ENCODE assay signal across 15 cellular contexts in the genomic region with DNA sequence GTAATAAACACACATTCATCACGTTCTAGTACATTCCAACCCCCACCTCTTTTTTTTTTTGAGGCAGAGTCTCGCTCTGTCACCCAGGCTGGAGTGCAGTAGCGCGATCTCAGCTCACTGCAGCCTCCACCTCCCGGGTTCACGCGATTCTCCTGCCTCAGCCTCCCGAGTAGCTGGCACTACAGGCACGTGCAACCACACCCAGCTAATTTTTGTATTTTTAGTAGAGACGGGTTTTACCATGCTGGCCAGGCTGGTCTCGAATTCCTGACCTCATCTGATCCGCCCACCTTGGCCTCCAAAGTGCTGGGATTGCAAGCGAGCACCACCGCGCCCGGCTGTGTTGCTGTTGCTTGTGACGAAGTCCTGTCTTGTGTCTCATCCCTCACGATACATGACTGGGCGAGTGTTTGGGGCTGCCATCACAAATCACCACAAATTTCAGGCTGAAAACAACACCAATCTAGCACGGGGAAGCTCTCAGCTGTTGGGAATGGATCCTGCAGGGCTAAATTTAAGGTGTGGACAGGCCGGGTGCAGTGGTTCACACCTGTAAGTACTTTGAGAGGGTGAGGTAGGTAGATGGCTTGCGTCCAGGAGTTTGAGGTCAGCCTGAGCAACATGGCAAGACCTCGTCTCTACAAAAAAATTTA. TPM values are rescaled to one million over a fixed set of nuclear protein-coding genes. Genes with fewer than 3 reads are reported as not detected.
DNase-seq lines count a peak whose midpoint lies in the region; ATAC-seq and TF ChIP-seq lines count a peak whose summit lies in the region.
"Had no signal": no experiment of that assay in that cellular context is flagged by ENCODE, and none has a peak within 500 bp of the region (broad histone marks: within the 10 kb centered on the region; RNA-seq: fewer than 3 reads in every experiment).

No MANE protein-coding gene starts in this region.

- H3K79me2 ChIP-seq in OCI-LY7 (ENCODE audit: insufficient read depth, low read depth, low read length) (peaks cover 82% of the 10 kb centered on the region), neural progenitor cell (ENCODE audit: low read depth) (no peaks in the 10 kb centered on the region)

- peaks cover 96% of the 10 kb centered on the region for H3K36me3 Mint-ChIP-seq in central memory CD8-positive, alpha-beta T cell (ENCODE audit: insufficient read depth)
- peaks cover 2% of the 10 kb centered on the region for H3K36me3 Mint-ChIP-seq in neural progenitor cell

- H3K4me1 ChIP-seq in OCI-LY7 (ENCODE audit: insufficient read depth, low read length, poor library complexity, severe bottlenecking) (peaks cover 35% of the 10 kb centered on the region), neural progenitor cell (no peaks in the 10 kb centered on the region)

- H3K4me3 ChIP-seq in OCI-LY7 (ENCODE audit: low read depth, low read length, poor library complexity, severe bottlenecking), result no peak overlapping the region
- H3K4me3 ChIP-seq in neural progenitor cell, result no peak overlapping the region

- peak overlapping the region; percentile 95 for H3K4me3 Mint-ChIP-seq in central memory CD8-positive, alpha-beta T cell
- no peak overlapping the region for H3K4me3 Mint-ChIP-seq in neural progenitor cell

- H2AFZ ChIP-seq in OCI-LY7 (ENCODE audit: low read length) (no peak overlapping the region), neural progenitor cell (replicated peaks) (no peak overlapping the region)

- H3K27me3 Mint-ChIP-seq in central memory CD8-positive, alpha-beta T cell, result no peaks in the 10 kb centered on the region
- H3K27me3 Mint-ChIP-seq in neural progenitor cell (ENCODE audit: insufficient read depth, low read depth), result peaks cover 5% of the 10 kb centered on the region

- no peaks in the 10 kb centered on the region for H3K9me3 ChIP-seq in OCI-LY7 (ENCODE audit: low read length)
- no peaks in the 10 kb centered on the region for H3K9me3 ChIP-seq in neural progenitor cell (ENCODE audit: low read depth)

- no peaks in the 10 kb centered on the region for H4K20me1 ChIP-seq in OCI-LY7 (ENCODE audit: insufficient read depth, low read length)
- no peaks in the 10 kb centered on the region for H4K20me1 ChIP-seq in neural progenitor cell (ENCODE audit: low read depth)

- peaks cover 73% of the 10 kb centered on the region for H3K36me3 ChIP-seq in OCI-LY7 (ENCODE audit: insufficient read depth, low read length)
- H3K36me3 ChIP-seq in neural progenitor cell, result no peaks in the 10 kb centered on the region

- CTCF ChIA-PET in OCI-LY7 (lab: Charles Lee; ENCODE audit: unreplicated experiment), result no interaction called here

- peaks cover 49% of the 10 kb centered on the region for H3K4me1 Mint-ChIP-seq in central memory CD8-positive, alpha-beta T cell
- H3K4me1 Mint-ChIP-seq in neural progenitor cell, result peaks cover 4% of the 10 kb centered on the region

- no TSS peak for BruUV-seq in OCI-LY7 (replicated peaks; lab: Mats Ljungman, UMichigan)

- ATAC-seq in central memory CD8-positive, alpha-beta T cell (replicated peaks; ENCODE audit: extremely low read depth, poor library complexity, severe bottlenecking), result no peak
- ATAC-seq in GM18907 (IDR thresholded peaks at IDR 0.05; ENCODE audit: unreplicated experiment), result no peak

- no peaks in the 10 kb centered on the region for H3F3A ChIP-seq in neural progenitor cell (ENCODE audit: low read depth)

- H3K4me2 ChIP-seq in OCI-LY7 (ENCODE audit: low read length), result peak overlapping the region; percentile 34; the same call in 1 of the 2 replicates
- H3K4me2 ChIP-seq in neural progenitor cell, result no peak overlapping the region

- no peak for TF ChIP-seq CTCF in OCI-LY7 (conservative IDR thresholded peaks at IDR 0.05; ENCODE audit: low read length)
- TF ChIP-seq CTCF in neural progenitor cell (IDR thresholded peaks at IDR 0.05), result no peak

- intact Hi-C loops in OCI-LY7 (cut with micrococcal nuclease; ENCODE audit: unreplicated experiment), result loop anchor here (10.0 kb wide), 1 partner anchor 176 kb away; a partner anchor contains a TSS

- peak overlapping the region; percentile 39 for H3K27ac ChIP-seq in OCI-LY7 (ENCODE audit: low read depth, low read length, poor library complexity, severe bottlenecking)
- H3K27ac ChIP-seq in neural progenitor cell, result no peak overlapping the region
- H3K27ac ChIP-seq: 22Rv1 had no signal

- POLR2A ChIA-PET in OCI-LY7 (lab: Charles Lee), result no interaction called here

- DNase-seq in NCI-H2029 (lab: John Stamatoyannopoulos, UW), result peak; percentile 33
- DNase-seq in NCI-H2029 treated with DMSO at 0.1 percent for 48 hours (lab: John Stamatoyannopoulos, UW), result no peak
- no peak for DNase-seq in OCI-LY7 (ENCODE audit: low spot score)
- no peak for DNase-seq in central memory CD8-positive, alpha-beta T cell (ENCODE audit: low spot score in 2 of 2)
- DNase-seq in neural progenitor cell (ENCODE audit: low spot score), result no peak
- DNase-seq in NOMO-1 treated with DMSO at 0.1 percent for 48 hours (lab: John Stamatoyannopoulos, UW; ENCODE audit: unreplicated experiment), result no peak
- DNase-seq in NOMO-1 treated with dmso at 0.1 percent for 144 hours (lab: John Stamatoyannopoulos, UW; ENCODE audit: unreplicated experiment), result no peak
- DNase-seq: cortex of kidney, kidney glomerular epithelial cell, MV-4-11, NCI-H446 treated with DMSO at 0.1 percent for 48 hours, Right ventricle myocardium superior, trophoblast cell had no signal

- no peaks in the 10 kb centered on the region for H3K9me3 Mint-ChIP-seq in central memory CD8-positive, alpha-beta T cell
- H3K9me3 Mint-ChIP-seq in neural progenitor cell, result no peaks in the 10 kb centered on the region

- no peak overlapping the region for H3K9ac ChIP-seq in neural progenitor cell

- H3K27ac Mint-ChIP-seq in central memory CD8-positive, alpha-beta T cell (ENCODE audit: low read depth), result peak overlapping the region; percentile 98
- H3K27ac Mint-ChIP-seq in neural progenitor cell, result peak overlapping the region; percentile 50

- H3K27me3 ChIP-seq in neural progenitor cell, result no peaks in the 10 kb centered on the region

- H3K9me2 ChIP-seq in OCI-LY7 (ENCODE audit: insufficient read depth, low read length), result no peaks in the 10 kb centered on the region

RNA-seq across cellular contexts. Expression of a gene that starts 15.7 kb away (rescaled TPM):
- 41.7 and 54.6 TPM in 2 replicates for total RNA-seq in OCI-LY7 (2014; rRNA removed; shearing (Covaris generic))
- total RNA-seq in OCI-LY7 (2022), result 87.5 and 111 TPM in 2 replicates
- total RNA-seq in neural progenitor cell (ENCODE audit: low replicate concordance), result 6.0 and 15.9 TPM in 2 replicates

RNA-seq across cellular contexts. Expression of a gene that starts 16.3 kb away (rescaled TPM):
- total RNA-seq in OCI-LY7 (2014; rRNA removed; shearing (Covaris generic)), result 11.2 and 12.9 TPM in 2 replicates
- total RNA-seq in OCI-LY7 (2022) (6.1 and 7.3 TPM in 2 replicates), neural progenitor cell (ENCODE audit: low replicate concordance) (3.7 TPM in 1 of 2 replicates, not detected in the other)

RNA-seq across cellular contexts. Expression of a gene that starts 29.4 kb away (rescaled TPM):
- total RNA-seq in OCI-LY7 (2014; rRNA removed; shearing (Covaris generic)), result 97.0 and 115 TPM in 2 replicates
- total RNA-seq in OCI-LY7 (2022) (200 and 225 TPM in 2 replicates), neural progenitor cell (ENCODE audit: low replicate concordance) (46.0 and 106 TPM in 2 replicates)
